8 cellular contexts compared by ENCODE assay signal in genomic region chr19:38361633-38362075, GRCh38. TPM values are rescaled to one million over a fixed set of nuclear protein-coding genes. Genes with fewer than 3 reads are reported as not detected.
A peak's percentile ranks its signal among the peaks of the same experiment; 100 is the strongest.
DNase-seq lines count a peak whose midpoint lies in the region; ATAC-seq and TF ChIP-seq lines count a peak whose summit lies in the region.

No MANE protein-coding gene starts in this region.

- TF ChIP-seq CTCF in GM10266 (IDR thresholded peaks at IDR 0.05; ENCODE audit: control insufficient read depth, insufficient read depth, low read depth, missing control alignments) (no peak), fibroblast of villous mesenchyme (IDR thresholded peaks at IDR 0.05; ENCODE audit: insufficient read depth, low read depth, low read length) (peak; percentile 9), nephron (IDR thresholded peaks at IDR 0.05; ENCODE audit: unreplicated experiment in 3 of 3) (peak in 2 of 3 experiments; percentile 15 to 42)

- no peaks in the 10 kb centered on the region for H3K4me1 Mint-ChIP-seq in nephron
- peaks cover 24% of the 10 kb centered on the region for H3K4me1 Mint-ChIP-seq in stimulated activated naive CD8-positive, alpha-beta T cell treated with anti-CD3 and anti-CD28 coated beads, Interleukin-15, amount 100 ng/mL, for 72 hours

- H3K36me3 Mint-ChIP-seq in nephron (ENCODE audit: low read depth): no peaks in the 10 kb centered on the region

- H3K4me3 ChIP-seq in fibroblast of villous mesenchyme (ENCODE audit: low read depth, low read length): peak overlapping the region; percentile 73

- peaks cover 70% of the 10 kb centered on the region for H3K27me3 Mint-ChIP-seq in nephron (ENCODE audit: low read depth)
- H3K27me3 Mint-ChIP-seq in stimulated activated naive CD8-positive, alpha-beta T cell treated with anti-CD3 and anti-CD28 coated beads, Interleukin-15, amount 100 ng/mL, for 72 hours: peaks cover 41% of the 10 kb centered on the region

- H3K27ac Mint-ChIP-seq in nephron: no peak overlapping the region
- no peak overlapping the region for H3K27ac Mint-ChIP-seq in stimulated activated naive CD8-positive, alpha-beta T cell treated with anti-CD3 and anti-CD28 coated beads, Interleukin-15, amount 100 ng/mL, for 72 hours

- peak; percentile 83 for DNase-seq in GM10266 (ENCODE audit: extremely low spot score)
- DNase-seq in HuH-7 (ENCODE audit: low spot score): peak; percentile 71
- DNase-seq in RKO (ENCODE audit: low spot score): peak; percentile 73
- peak; percentile 48 for DNase-seq in activated T-helper 9 cell treated with anti-CD3 and anti-CD28 coated beads, Interleukin-2, amount 50 U/mL, for 16 hours (ENCODE audit: low read depth)
- peak; percentile 72 for DNase-seq in fibroblast of villous mesenchyme (ENCODE audit: low read depth)
- peak; percentile 67 to 72 for DNase-seq in stimulated activated naive CD8-positive, alpha-beta T cell treated with anti-CD3 and anti-CD28 coated beads, Interleukin-15, amount 100 ng/mL, for 72 hours

- peak overlapping the region; percentile 85 to 86 (median 85) for H3K4me3 Mint-ChIP-seq in nephron
- peak overlapping the region; percentile 90 to 91 for H3K4me3 Mint-ChIP-seq in stimulated activated naive CD8-positive, alpha-beta T cell treated with anti-CD3 and anti-CD28 coated beads, Interleukin-15, amount 100 ng/mL, for 72 hours

- no peaks in the 10 kb centered on the region for H3K9me3 Mint-ChIP-seq in nephron
- no peaks in the 10 kb centered on the region for H3K9me3 Mint-ChIP-seq in stimulated activated naive CD8-positive, alpha-beta T cell treated with anti-CD3 and anti-CD28 coated beads, Interleukin-15, amount 100 ng/mL, for 72 hours

- ATAC-seq in stimulated activated naive CD8-positive, alpha-beta T cell treated with anti-CD3 and anti-CD28 coated beads, Interleukin-15, amount 100 ng/mL, for 72 hours: peak; percentile 80
- ATAC-seq in GM18520 (IDR thresholded peaks at IDR 0.05; ENCODE audit: unreplicated experiment): no peak

RNA-seq across cellular contexts. Expression of gene PSMD8, which starts 12.7 kb away (rescaled TPM):
- total RNA-seq in fibroblast of villous mesenchyme: 277 and 299 TPM in 2 replicates

RNA-seq across cellular contexts. Expression of gene CATSPERG, which starts 26.0 kb away (rescaled TPM):
- total RNA-seq in fibroblast of villous mesenchyme: 1.3 and 1.7 TPM in 2 replicates

RNA-seq across cellular contexts. Expression of gene GGN, which starts 26.2 kb away (rescaled TPM):
- total RNA-seq in fibroblast of villous mesenchyme: 0.32 and 0.86 TPM in 2 replicates

RNA-seq across cellular contexts. Expression of gene SPRED3, which starts 26.8 kb away (rescaled TPM):
- 3.9 TPM in 2 replicates for total RNA-seq in fibroblast of villous mesenchyme

RNA-seq across cellular contexts. Expression of gene FAM98C, which starts 41.2 kb away (rescaled TPM):
- 7.8 and 10.3 TPM in 2 replicates for total RNA-seq in fibroblast of villous mesenchyme
